In genomic region chr10:50260791-50261281, GRCh38 we compare ENCODE assay signal across 9 cellular contexts. TPM values are rescaled to one million over a fixed set of nuclear protein-coding genes. Genes with fewer than 3 reads are reported as not detected.
A peak's percentile ranks its signal among the peaks of the same experiment; 100 is the strongest.
DNase-seq lines count a peak whose midpoint lies in the region; ATAC-seq and TF ChIP-seq lines count a peak whose summit lies in the region.
"Had no signal": no experiment of that assay in that cellular context is flagged by ENCODE, and none has a peak within 500 bp of the region (broad histone marks: within the 10 kb centered on the region; RNA-seq: fewer than 3 reads in every experiment).

No MANE protein-coding gene starts in this region.

- peak; percentile 99 for ATAC-seq in GM19455 (IDR thresholded peaks at IDR 0.05; ENCODE audit: unreplicated experiment)
- peak; percentile 98 for ATAC-seq in HG03354 (IDR thresholded peaks at IDR 0.05; ENCODE audit: poor library complexity, severe bottlenecking, unreplicated experiment)
- ATAC-seq: GM23338 had no signal

- peaks cover 13% of the 10 kb centered on the region for H3K4me1 Mint-ChIP-seq in activated naive CD8-positive, alpha-beta T cell treated with anti-CD3 and anti-CD28 coated beads for 36 hours

- no peaks in the 10 kb centered on the region for H3K9me3 Mint-ChIP-seq in activated naive CD8-positive, alpha-beta T cell treated with anti-CD3 and anti-CD28 coated beads for 36 hours

- peak; percentile 78 for DNase-seq in GM12864 (ENCODE audit: low read depth)
- peak; percentile 42 for DNase-seq in activated naive CD8-positive, alpha-beta T cell treated with anti-CD3 and anti-CD28 coated beads for 36 hours
- DNase-seq in NCI-H226: no peak
- DNase-seq in transverse colon: no peak
- DNase-seq in H7: no peak
- DNase-seq in dorsolateral prefrontal cortex: no peak

- H3K4me3 ChIP-seq in GM12864 (ENCODE audit: low read depth, low read length): no peak overlapping the region
- no peak overlapping the region for H3K4me3 ChIP-seq in transverse colon
- no peak overlapping the region for H3K4me3 ChIP-seq in H7 (ENCODE audit: insufficient read depth, low read depth, low read length)
- H3K4me3 ChIP-seq in dorsolateral prefrontal cortex: no peak overlapping the region
- H3K4me3 ChIP-seq: GM23338 had no signal

- TF ChIP-seq POLR2A in transverse colon (IDR thresholded peaks at IDR 0.05): no peak

- H3K4me1 ChIP-seq in transverse colon: peaks cover 0 to 12% (median 6%) of the 10 kb centered on the region in 4 donors

- TF ChIP-seq EP300 in transverse colon (IDR thresholded peaks at IDR 0.05; ENCODE audit: low read depth): no peak

- no peak overlapping the region for H3K4me3 Mint-ChIP-seq in activated naive CD8-positive, alpha-beta T cell treated with anti-CD3 and anti-CD28 coated beads for 36 hours
- H3K4me3 Mint-ChIP-seq: GM23338 had no signal

- no peak for TF ChIP-seq CTCF in GM12864 (IDR thresholded peaks at IDR 0.05; ENCODE audit: low read depth, low read length, missing control alignments)
- TF ChIP-seq CTCF in transverse colon (IDR thresholded peaks at IDR 0.05): no peak
- TF ChIP-seq CTCF in dorsolateral prefrontal cortex (IDR thresholded peaks at IDR 0.05 in 54 of 56, conservative IDR thresholded peaks at IDR 0.05 in 2 of 56; ENCODE audit: low read depth in 1 of 56, partially characterized antibody in 56 of 56): no peak

- H3K36me3 ChIP-seq in transverse colon (no peaks in the 10 kb centered on the region), H7 (replicated peaks; ENCODE audit: control insufficient read depth, insufficient read depth, low read length) (no peaks in the 10 kb centered on the region)

- WGBS in transverse colon (ENCODE audit: low coverage in 1 of 2), 2 donors: 43 to 48% methylated on average over 1 to 2 of the region's 2 CpGs

- H3K27me3 Mint-ChIP-seq in activated naive CD8-positive, alpha-beta T cell treated with anti-CD3 and anti-CD28 coated beads for 36 hours: peaks cover 63% of the 10 kb centered on the region

- H3K27ac Mint-ChIP-seq in activated naive CD8-positive, alpha-beta T cell treated with anti-CD3 and anti-CD28 coated beads for 36 hours: no peak overlapping the region
- H3K27ac Mint-ChIP-seq: GM23338 had no signal

- H3K9me3 ChIP-seq in transverse colon: no peaks in the 10 kb centered on the region

- intact Hi-C loops in transverse colon (cut with DNase I; ENCODE audit: low total_unique reads): no loop called here
- intact Hi-C loops in dorsolateral prefrontal cortex (cut with DNase I): no loop called here

- in situ Hi-C loops in transverse colon (cut with MboI; ENCODE audit: low pct_ligation_motif_present in 1 of 4, low pct_unique_long_range_greater_than_20kb in 1 of 4, low sequenced_read_pairs in 3 of 4): no loop called here

- no peak overlapping the region for H3K27ac ChIP-seq in transverse colon
- H3K27ac ChIP-seq in dorsolateral prefrontal cortex: no peak overlapping the region

- no peaks in the 10 kb centered on the region for H3K36me3 Mint-ChIP-seq in activated naive CD8-positive, alpha-beta T cell treated with anti-CD3 and anti-CD28 coated beads for 36 hours

- H3K27me3 ChIP-seq in transverse colon (no peaks in the 10 kb centered on the region), H7 (ENCODE audit: control insufficient read depth, insufficient read depth, low read length) (no peaks in the 10 kb centered on the region), dorsolateral prefrontal cortex (peaks cover 0 to 38% (median 3%) of the 10 kb centered on the region in 45 donors)

RNA-seq across cellular contexts. Expression of gene ASAH2, which starts 9.5 kb away (rescaled TPM):
- 1 to 10 TPM; 5.9 to 6.6 TPM for total RNA-seq in activated naive CD8-positive, alpha-beta T cell treated with anti-CD3 and anti-CD28 coated beads for 36 hours
- total RNA-seq in transverse colon: under 1 TPM; 0.32 to 0.75 (median 0.40) TPM
- total RNA-seq in H7 (2014; rRNA removed; shearing (Covaris generic)): 0.59 and 4.4 TPM in 2 replicates
- total RNA-seq in dorsolateral prefrontal cortex: 10 to 100 TPM in 11 of 120 experiments, 1 to 10 TPM in 103, under 1 TPM in 5, not detected in 1; 0.13 to 20.7 (median 4.7) TPM

Comparison
In these comparisons a context has a peak if more than half of its experiments do, and no peak if none do; other contexts are left out.
1. DNase-seq: peak in GM12864 (single experiment) and activated naive CD8-positive, alpha-beta T cell treated with anti-CD3 and anti-CD28 coated beads for 36 hours (single experiment); none in NCI-H226 (single experiment), transverse colon (single experiment), H7 (single experiment) and dorsolateral prefrontal cortex (0 of 10).